In the genomic region with DNA sequence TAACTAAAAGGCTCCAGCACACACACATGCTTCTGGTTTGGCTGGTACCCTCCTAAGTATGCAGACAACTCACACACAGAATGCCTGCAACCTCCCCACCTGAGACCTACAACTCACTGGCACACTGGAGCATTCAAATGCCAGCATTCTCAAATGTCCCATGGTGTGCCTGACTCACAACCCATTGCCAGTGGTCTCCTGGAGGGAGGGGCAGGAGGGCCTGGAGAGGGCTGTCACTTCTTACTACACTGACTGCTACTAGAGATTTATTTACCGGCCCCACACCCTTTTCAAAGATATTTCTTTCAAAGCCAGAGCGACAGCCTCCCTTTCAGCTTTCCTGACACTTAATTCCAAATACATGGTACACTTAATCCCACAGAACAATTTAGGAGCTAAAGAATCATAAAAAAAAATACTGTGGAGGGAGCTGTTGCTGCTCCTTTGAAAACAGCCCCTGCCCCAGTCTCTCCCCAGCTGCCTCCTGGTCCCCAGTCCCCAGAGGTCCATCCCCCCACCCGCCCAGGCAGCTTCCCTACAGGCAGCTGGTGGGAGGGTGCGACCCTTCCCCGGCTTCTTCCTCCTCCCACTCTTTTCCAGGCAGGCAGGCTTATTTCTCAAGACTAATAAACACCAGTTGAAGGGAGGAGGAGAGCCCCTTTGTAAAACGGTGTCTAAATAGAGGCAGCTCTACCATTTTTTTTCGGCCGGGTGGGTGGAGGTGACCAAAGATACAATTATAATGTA, we compare ENCODE assay signal across 23 cellular contexts.
DNase-seq lines count a peak whose midpoint lies in the region; ATAC-seq and TF ChIP-seq lines count a peak whose summit lies in the region.
"Had no signal": no experiment of that assay in that cellular context is flagged by ENCODE, and none has a peak within 500 bp of the region (broad histone marks: within the 10 kb centered on the region; RNA-seq: fewer than 3 reads in every experiment).

No MANE protein-coding gene starts in this region.

- ATAC-seq in GM23338 (peak; percentile 83), gastroesophageal sphincter (peak; percentile 48), HG03565 (IDR thresholded peaks at IDR 0.05; ENCODE audit: unreplicated experiment) (no peak)
- ATAC-seq in effector memory CD8-positive, alpha-beta T cell (replicated peaks) = no peak
- ATAC-seq: activated CD4-positive, CD25-positive, alpha-beta regulatory T cell treated with anti-CD3 and anti-CD28 coated beads, Interleukin-2, amount 50 U/mL, for 24 hours; activated T-helper 17 cell treated with anti-CD3 and anti-CD28 coated beads, Interleukin-2, amount 50 U/mL, for 72 hours; stimulated activated naive B cell treated with anti-CD40 and anti-IgM and Interleukin-4, amounts not matched to agents 10 μg/mL and 1 μg/mL and 100 μg/mL, for 72 hours had no signal

- H3K4me3 ChIP-seq in GM23338 (no peak overlapping the region), gastroesophageal sphincter (no peak overlapping the region)
- H3K4me3 ChIP-seq: adrenal gland, heart right ventricle had no signal

- no peak overlapping the region for H3K27ac Mint-ChIP-seq in GM23338
- no peak overlapping the region for H3K27ac Mint-ChIP-seq in effector memory CD8-positive, alpha-beta T cell
- H3K27ac Mint-ChIP-seq: activated T-helper 17 cell treated with anti-CD3 and anti-CD28 coated beads, Interleukin-2, amount 50 U/mL, for 72 hours; stimulated activated naive B cell treated with anti-CD40 and anti-IgM and Interleukin-4, amounts not matched to agents 10 μg/mL and 1 μg/mL and 100 μg/mL, for 72 hours had no signal

- peaks cover 14% of the 10 kb centered on the region for H3K4me1 ChIP-seq in GM23338 (ENCODE audit: insufficient read depth)
- H3K4me1 ChIP-seq in gastroesophageal sphincter = peaks cover 0 to 20% (median 11%) of the 10 kb centered on the region in 3 donors
- H3K4me1 ChIP-seq: adrenal gland, heart right ventricle had no signal

- TF ChIP-seq EP300 in gastroesophageal sphincter (IDR thresholded peaks at IDR 0.05) = no peak

- no peaks in the 10 kb centered on the region for H3K79me2 ChIP-seq in GM23338 (replicated peaks; ENCODE audit: insufficient read depth)

- intact Hi-C loops in posterior vena cava (cut with DNase I) = no loop called here

- H3K27me3 ChIP-seq in GM23338 (ENCODE audit: insufficient read depth) = no peaks in the 10 kb centered on the region
- H3K27me3 ChIP-seq in gastroesophageal sphincter = peaks cover 2% of the 10 kb centered on the region
- H3K27me3 ChIP-seq: adrenal gland had no signal

- H3K4me2 ChIP-seq in GM23338 = peak overlapping the region; percentile 15; the same call in 1 of the 2 replicates

- 0 out of 3 replicates have a peak overlapping the region, but pooled peaks have one; percentile 3 for H3K4me3 Mint-ChIP-seq in GM23338
- H3K4me3 Mint-ChIP-seq in effector memory CD8-positive, alpha-beta T cell = no peak overlapping the region
- H3K4me3 Mint-ChIP-seq: activated T-helper 17 cell treated with anti-CD3 and anti-CD28 coated beads, Interleukin-2, amount 50 U/mL, for 72 hours; CD14-positive monocyte; neural crest cell; stimulated activated naive B cell treated with anti-CD40 and anti-IgM and Interleukin-4, amounts not matched to agents 10 μg/mL and 1 μg/mL and 100 μg/mL, for 72 hours had no signal

- H3F3A ChIP-seq in GM23338 (replicated peaks; ENCODE audit: low read depth) = no peaks in the 10 kb centered on the region

- TF ChIP-seq POLR2A in gastroesophageal sphincter (IDR thresholded peaks at IDR 0.05) = no peak

- no peak for TF ChIP-seq CTCF in GM23338 (conservative IDR thresholded peaks at IDR 0.05; ENCODE audit: low read depth in 2 of 2)
- TF ChIP-seq CTCF in gastroesophageal sphincter (IDR thresholded peaks at IDR 0.05) = no peak

- no peaks in the 10 kb centered on the region for H4K20me1 ChIP-seq in GM23338 (replicated peaks; ENCODE audit: insufficient read depth)

- H3K27ac ChIP-seq in GM23338 (ENCODE audit: low read depth) = no peak overlapping the region
- H3K27ac ChIP-seq in gastroesophageal sphincter = peak overlapping the region in 1 of 4 donors; percentile 4
- H3K27ac ChIP-seq: adrenal gland, heart right ventricle had no signal

- peaks cover 9% of the 10 kb centered on the region for H3K27me3 Mint-ChIP-seq in GM23338 (ENCODE audit: insufficient read depth, low read depth, poor library complexity)
- H3K27me3 Mint-ChIP-seq in effector memory CD8-positive, alpha-beta T cell = peaks cover 54 to 72% of the 10 kb centered on the region in 2 donors

- 6 to 23% methylated on average over 6 to 8 of the region's 8 CpGs for WGBS in gastroesophageal sphincter (ENCODE audit: low coverage in 1 of 2), 2 donors

- peaks cover 27% of the 10 kb centered on the region for H3K4me1 Mint-ChIP-seq in GM23338
- H3K4me1 Mint-ChIP-seq in effector memory CD8-positive, alpha-beta T cell (ENCODE audit: low read depth in 2 of 2) = peaks cover 0 to 2% of the 10 kb centered on the region in 2 donors
- H3K4me1 Mint-ChIP-seq: CD14-positive monocyte; stimulated activated naive B cell treated with anti-CD40 and anti-IgM and Interleukin-4, amounts not matched to agents 10 μg/mL and 1 μg/mL and 100 μg/mL, for 72 hours had no signal

- DNase-seq in GM23338 (ENCODE audit: low spot score) (peak; percentile 35), NCI-H82 (lab: John Stamatoyannopoulos, UW) (peak; percentile 62), posterior vena cava (ENCODE audit: low spot score) (peak; percentile 50), HuH-7 (ENCODE audit: low spot score) (no peak), HPDE6-E6E7 (ENCODE audit: extremely low spot score) (no peak)
- no peak for DNase-seq in effector memory CD8-positive, alpha-beta T cell
- DNase-seq: ACHN; adrenal gland; heart right ventricle; IMR-90; NCI-H1694 treated with DMSO at 0.1 percent for 48 hours; NCI-H510A treated with DMSO at 0.1 percent for 48 hours; OCI-M1; retina; stimulated activated CD4-positive, alpha-beta T cell treated with anti-CD3 and anti-CD28 coated beads, Interleukin-15, amount 100 ng/mL, for 24 hours; stimulated activated naive B cell treated with anti-CD40 and anti-IgM and Interleukin-4, amounts not matched to agents 10 μg/mL and 1 μg/mL and 100 μg/mL, for 72 hours; trophoblast cell had no signal

- no peaks in the 10 kb centered on the region for H3K9me3 Mint-ChIP-seq in GM23338
- H3K9me3 Mint-ChIP-seq in effector memory CD8-positive, alpha-beta T cell = no peaks in the 10 kb centered on the region
- H3K9me3 Mint-ChIP-seq: neural crest cell; stimulated activated naive B cell treated with anti-CD40 and anti-IgM and Interleukin-4, amounts not matched to agents 10 μg/mL and 1 μg/mL and 100 μg/mL, for 72 hours had no signal

- H3K36me3 Mint-ChIP-seq in GM23338 (ENCODE audit: low read depth) = no peaks in the 10 kb centered on the region
- no peaks in the 10 kb centered on the region for H3K36me3 Mint-ChIP-seq in effector memory CD8-positive, alpha-beta T cell (ENCODE audit: insufficient read depth)
- H3K36me3 Mint-ChIP-seq: CD14-positive monocyte; stimulated activated naive B cell treated with anti-CD40 and anti-IgM and Interleukin-4, amounts not matched to agents 10 μg/mL and 1 μg/mL and 100 μg/mL, for 72 hours had no signal

- H3K9me3 ChIP-seq in gastroesophageal sphincter = no peaks in the 10 kb centered on the region
- H3K9me3 ChIP-seq: adrenal gland had no signal

- peak overlapping the region; percentile 90 for H2AFZ ChIP-seq in GM23338

- no peaks in the 10 kb centered on the region for H3K9me2 ChIP-seq in GM23338 (ENCODE audit: insufficient read depth)

- H3K36me3 ChIP-seq in GM23338 (ENCODE audit: insufficient read depth) = no peaks in the 10 kb centered on the region
- no peaks in the 10 kb centered on the region for H3K36me3 ChIP-seq in gastroesophageal sphincter
- H3K36me3 ChIP-seq: adrenal gland, heart right ventricle had no signal

TF ChIP-seq in GM23338, 12 proteins besides CTCF, POLR2A, EP300 and RAD21 (continues in another document):
- no peak for TF ChIP-seq POLR2AphosphoS5 (IDR thresholded peaks at IDR 0.05; ENCODE audit: low read depth)
- TF ChIP-seq EZH2phosphoT487 (IDR thresholded peaks at IDR 0.05; ENCODE audit: unreplicated experiment) = no peak
- no peak for TF ChIP-seq ZNF331 (CRISPR knock-in tag; IDR thresholded peaks at IDR 0.05; ENCODE audit: low read depth)
- no peak for TF ChIP-seq JUNB (IDR thresholded peaks at IDR 0.05; ENCODE audit: unreplicated experiment)
- no peak for TF ChIP-seq EZH2 (IDR thresholded peaks at IDR 0.05; ENCODE audit: low read depth, unreplicated experiment)
- TF ChIP-seq, protein P1, sequence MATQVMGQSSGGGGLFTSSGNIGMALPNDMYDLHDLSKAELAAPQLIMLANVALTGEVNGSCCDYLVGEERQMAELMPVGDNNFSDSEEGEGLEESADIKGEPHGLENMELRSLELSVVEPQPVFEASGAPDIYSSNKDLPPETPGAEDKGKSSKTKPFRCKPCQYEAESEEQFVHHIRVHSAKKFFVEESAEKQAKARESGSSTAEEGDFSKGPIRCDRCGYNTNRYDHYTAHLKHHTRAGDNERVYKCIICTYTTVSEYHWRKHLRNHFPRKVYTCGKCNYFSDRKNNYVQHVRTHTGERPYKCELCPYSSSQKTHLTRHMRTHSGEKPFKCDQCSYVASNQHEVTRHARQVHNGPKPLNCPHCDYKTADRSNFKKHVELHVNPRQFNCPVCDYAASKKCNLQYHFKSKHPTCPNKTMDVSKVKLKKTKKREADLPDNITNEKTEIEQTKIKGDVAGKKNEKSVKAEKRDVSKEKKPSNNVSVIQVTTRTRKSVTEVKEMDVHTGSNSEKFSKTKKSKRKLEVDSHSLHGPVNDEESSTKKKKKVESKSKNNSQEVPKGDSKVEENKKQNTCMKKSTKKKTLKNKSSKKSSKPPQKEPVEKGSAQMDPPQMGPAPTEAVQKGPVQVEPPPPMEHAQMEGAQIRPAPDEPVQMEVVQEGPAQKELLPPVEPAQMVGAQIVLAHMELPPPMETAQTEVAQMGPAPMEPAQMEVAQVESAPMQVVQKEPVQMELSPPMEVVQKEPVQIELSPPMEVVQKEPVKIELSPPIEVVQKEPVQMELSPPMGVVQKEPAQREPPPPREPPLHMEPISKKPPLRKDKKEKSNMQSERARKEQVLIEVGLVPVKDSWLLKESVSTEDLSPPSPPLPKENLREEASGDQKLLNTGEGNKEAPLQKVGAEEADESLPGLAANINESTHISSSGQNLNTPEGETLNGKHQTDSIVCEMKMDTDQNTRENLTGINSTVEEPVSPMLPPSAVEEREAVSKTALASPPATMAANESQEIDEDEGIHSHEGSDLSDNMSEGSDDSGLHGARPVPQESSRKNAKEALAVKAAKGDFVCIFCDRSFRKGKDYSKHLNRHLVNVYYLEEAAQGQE (IDR thresholded peaks at IDR 0.05; ENCODE audit: unreplicated experiment) = no peak
- no peak for TF ChIP-seq CREB1 (CRISPR knock-in tag; IDR thresholded peaks at IDR 0.05; ENCODE audit: low read depth)

Comparison
In these comparisons a context has a peak if more than half of its experiments do, and no peak if none do; other contexts are left out.
1. ATAC-seq: peak in GM23338 (single experiment) and gastroesophageal sphincter (single experiment); none in HG03565 (single experiment) and effector memory CD8-positive, alpha-beta T cell (single experiment).
2. DNase-seq: peak in GM23338 (single experiment), NCI-H82 (single experiment) and posterior vena cava (single experiment); none in HuH-7 (single experiment), effector memory CD8-positive, alpha-beta T cell (0 of 3) and HPDE6-E6E7 (single experiment).